In the genomic region with DNA sequence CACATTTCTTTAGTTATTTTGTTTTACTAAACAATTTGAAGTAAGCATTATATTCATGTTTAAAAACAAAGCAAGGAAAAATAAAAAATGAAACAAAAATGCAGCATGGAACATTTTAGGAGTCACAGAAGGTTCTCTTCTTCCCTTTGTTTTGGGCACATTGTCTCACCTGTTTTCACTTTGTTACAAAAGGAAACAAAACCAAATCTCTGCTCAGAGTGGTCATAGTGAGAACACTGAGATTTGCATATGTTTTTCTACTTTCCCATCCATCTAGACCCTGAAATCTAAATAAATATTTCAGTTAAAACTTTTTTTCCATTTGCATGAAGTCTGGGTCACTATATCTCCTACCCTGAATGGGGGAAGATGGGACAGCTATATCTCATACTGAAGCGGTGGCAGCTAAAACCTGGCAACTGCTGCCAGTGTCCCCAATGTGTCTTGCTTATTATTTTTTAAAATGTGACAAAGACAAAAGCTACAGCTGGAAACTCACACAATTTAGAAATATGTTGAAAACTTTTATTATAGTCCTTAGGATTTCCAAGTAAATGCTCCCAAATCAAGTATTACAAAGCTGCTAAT, we compare ENCODE assay signal across 10 cellular contexts. TPM values are rescaled to one million over a fixed set of nuclear protein-coding genes. Genes with fewer than 3 reads are reported as not detected.
A peak's percentile ranks its signal among the peaks of the same experiment; 100 is the strongest.
DNase-seq lines count a peak whose midpoint lies in the region; ATAC-seq, FAIRE-seq and TF ChIP-seq lines count a peak whose summit lies in the region.
"Had no signal": no experiment of that assay in that cellular context is flagged by ENCODE, and none has a peak within 500 bp of the region (broad histone marks: within the 10 kb centered on the region; RNA-seq: fewer than 3 reads in every experiment).

No MANE protein-coding gene starts in this region.

- TF ChIP-seq CTCF in osteoblast (IDR thresholded peaks at IDR 0.05; ENCODE audit: extremely low read depth, low read depth, low read length): no peak
- TF ChIP-seq CTCF in adrenal gland (IDR thresholded peaks at IDR 0.05): no peak

- H3K9me3 ChIP-seq in osteoblast (ENCODE audit: low read depth, low read length) (no peaks in the 10 kb centered on the region), adrenal gland (replicated peaks in 1 of 3) (no peaks in the 10 kb centered on the region)

- H3K4me2 ChIP-seq in osteoblast (ENCODE audit: insufficient read depth, low read length): peak overlapping the region; percentile 98

- intact Hi-C loops in adrenal gland (cut with DNase I): loop anchor here in 1 of 2 donors (10.0 kb wide), 1 partner anchor 261 kb away; no protein-coding TSS in a partner anchor

- H3K27me3 ChIP-seq in osteoblast (ENCODE audit: insufficient read depth, low read length) (no peaks in the 10 kb centered on the region), adrenal gland (no peaks in the 10 kb centered on the region)

- peak; percentile 24 for DNase-seq in GM12891 (ENCODE audit: insufficient read length, low spot score)
- no peak for DNase-seq in central memory CD8-positive, alpha-beta T cell (ENCODE audit: low spot score in 2 of 2)
- peak; percentile 69 for DNase-seq in osteoblast (ENCODE audit: insufficient read length, low spot score, missing footprints)
- DNase-seq in stimulated activated CD4-positive, alpha-beta T cell treated with anti-CD3 and anti-CD28 coated beads, Interleukin-1b, Interleukin-23, amount 100 ng/mL, for 48 hours: no peak
- no peak for DNase-seq in adrenal gland
- DNase-seq: activated CD4-positive, alpha-beta T cell treated with anti-CD3 and anti-CD28 coated beads, Interleukin-2, amount 50 U/mL, for 1 hour had no signal

- H3K36me3 ChIP-seq in osteoblast (ENCODE audit: insufficient read depth, low read length) (no peaks in the 10 kb centered on the region), adrenal gland (replicated peaks in 1 of 2) (no peaks in the 10 kb centered on the region)

- H4K20me1 ChIP-seq in osteoblast (ENCODE audit: insufficient read depth, low read length): peaks cover 50% of the 10 kb centered on the region

- H3K27ac Mint-ChIP-seq in central memory CD8-positive, alpha-beta T cell (ENCODE audit: low read depth): no peak overlapping the region

- peaks cover 52% of the 10 kb centered on the region for H3K4me1 Mint-ChIP-seq in central memory CD8-positive, alpha-beta T cell

- peak overlapping the region; percentile 98 for H3K4me3 Mint-ChIP-seq in central memory CD8-positive, alpha-beta T cell

- H3K36me3 Mint-ChIP-seq in central memory CD8-positive, alpha-beta T cell (ENCODE audit: insufficient read depth): peaks cover 42% of the 10 kb centered on the region

- H3K4me1 ChIP-seq in osteoblast (ENCODE audit: insufficient read depth, low read length) (peaks cover 35% of the 10 kb centered on the region), adrenal gland (replicated peaks in 1 of 2) (peaks cover 38 to 49% of the 10 kb centered on the region in 2 donors)

- no peaks in the 10 kb centered on the region for H3K27me3 Mint-ChIP-seq in central memory CD8-positive, alpha-beta T cell

- no peak overlapping the region for H3K27ac ChIP-seq in osteoblast (ENCODE audit: low read depth, low read length)
- H3K27ac ChIP-seq in adrenal gland: no peak overlapping the region

- ATAC-seq in HG03442 (IDR thresholded peaks at IDR 0.05; ENCODE audit: unreplicated experiment) (peak; percentile 28), GM19467 (IDR thresholded peaks at IDR 0.05; ENCODE audit: unreplicated experiment) (no peak), HG02981 (IDR thresholded peaks at IDR 0.05; ENCODE audit: unreplicated experiment) (no peak)
- ATAC-seq in central memory CD8-positive, alpha-beta T cell (replicated peaks; ENCODE audit: extremely low read depth, poor library complexity, severe bottlenecking): no peak

- peaks cover 61% of the 10 kb centered on the region for H3K79me2 ChIP-seq in osteoblast (ENCODE audit: insufficient read depth, low read length)

- no peak for FAIRE-seq in GM12891 (lab: Jason Lieb, UNC)

- H2AFZ ChIP-seq in osteoblast (ENCODE audit: low read length): no peak overlapping the region

- TF ChIP-seq POLR2A in GM12891 (IDR thresholded peaks at IDR 0.05; ENCODE audit: low read depth, low read length) (no peak), adrenal gland (IDR thresholded peaks at IDR 0.05) (no peak)

- H3K4me3 ChIP-seq in osteoblast (ENCODE audit: insufficient read depth, low read length) (peak overlapping the region; percentile 49), adrenal gland (peak overlapping the region in 1 of 4 donors; percentile 90)
- H3K4me3 ChIP-seq: lung had no signal

- WGBS in adrenal gland, 4 donors: 55 to 75% (median 73%) methylated on average over 1 of the region's 1 CpG

- H3K9me3 Mint-ChIP-seq in central memory CD8-positive, alpha-beta T cell: no peaks in the 10 kb centered on the region

TF ChIP-seq in GM12891, 5 proteins besides CTCF, POLR2A, EP300 and RAD21:
- no peak for TF ChIP-seq PAX5 (IDR thresholded peaks at IDR 0.05; ENCODE audit: insufficient read depth, low read length, severe bottlenecking)
- TF ChIP-seq TAF1 (IDR thresholded peaks at IDR 0.05; ENCODE audit: low read depth, low read length): no peak
- no peak for TF ChIP-seq SPI1 (IDR thresholded peaks at IDR 0.05; ENCODE audit: low read depth, low read length)
- no peak for TF ChIP-seq POLR2AphosphoS5 (IDR thresholded peaks at IDR 0.05; ENCODE audit: low read depth, low read length)
- no peak for TF ChIP-seq POU2F2 (IDR thresholded peaks at IDR 0.05; ENCODE audit: low read depth, low read length)

RNA-seq across cellular contexts. Expression of a gene that starts 3.5 kb away (rescaled TPM):
- 3.9 TPM for polyA plus RNA-seq in GM12891 (2012; ENCODE audit: low read depth, missing spikeins)
- total RNA-seq in osteoblast (14.4 and 16.3 TPM in 2 replicates), adrenal gland (10 to 100 TPM in 7 of 8 donors, 1 to 10 TPM in 1; 9.6 to 21.1 (median 15.3) TPM)
- polyA plus RNA-seq in adrenal gland: 10 to 100 TPM in 1 of 3 donors, 1 to 10 TPM in 2; 2.4 to 11.9 (median 3.5) TPM

RNA-seq across cellular contexts. Expression of a gene that starts 3.9 kb away (rescaled TPM):
- 2.3 TPM for polyA plus RNA-seq in GM12891 (2012; ENCODE audit: low read depth, missing spikeins)
- 15.3 and 17.0 TPM in 2 replicates for total RNA-seq in osteoblast
- total RNA-seq in adrenal gland: 10 to 100 TPM in 5 of 8 donors, 1 to 10 TPM in 3; 6.3 to 13.5 (median 11.0) TPM
- 10 to 100 TPM in 1 of 3 donors, 1 to 10 TPM in 2; 3.9 to 14.0 (median 5.1) TPM for polyA plus RNA-seq in adrenal gland

Comparison
In these comparisons a context has a peak if more than half of its experiments do, and no peak if none do; other contexts are left out.
1. DNase-seq: peak in GM12891 (single experiment) and osteoblast (single experiment); none in central memory CD8-positive, alpha-beta T cell (0 of 2), stimulated activated CD4-positive, alpha-beta T cell treated with anti-CD3 and anti-CD28 coated beads, Interleukin-1b, Interleukin-23, amount 100 ng/mL, for 48 hours (single experiment) and adrenal gland (0 of 7).